ENCODE assay signal across 2 cellular contexts in genomic region chr15:58285212-58285920, GRCh38.
TF ChIP-seq lines count a peak whose summit lies in the region.

No MANE protein-coding gene starts in this region.

TF ChIP-seq in H1, 55 proteins besides CTCF, POLR2A, EP300 and RAD21 (continued from another document):
- no peak for TF ChIP-seq POU5F1 (IDR thresholded peaks at IDR 0.05; ENCODE audit: low read depth, low read length)
- no peak for TF ChIP-seq EZH2 (IDR thresholded peaks at IDR 0.05; ENCODE audit: low read depth, low read length, severe bottlenecking)
- no peak for TF ChIP-seq SAP30 (IDR thresholded peaks at IDR 0.05; ENCODE audit: insufficient read depth, insufficient replicate concordance, low read length)
- TF ChIP-seq USF2 (IDR thresholded peaks at IDR 0.05; ENCODE audit: low read length) = no peak
- no peak for TF ChIP-seq RFX5 (IDR thresholded peaks at IDR 0.05; ENCODE audit: borderline replicate concordance, low read depth, low read length)
- no peak for TF ChIP-seq TCF12 (IDR thresholded peaks at IDR 0.05; ENCODE audit: low read depth, low read length)
- TF ChIP-seq SP2 (IDR thresholded peaks at IDR 0.05; ENCODE audit: low read length) = no peak
- no peak for TF ChIP-seq SP4 (IDR thresholded peaks at IDR 0.05; ENCODE audit: low read length)
- TF ChIP-seq GABPA (IDR thresholded peaks at IDR 0.05; ENCODE audit: borderline replicate concordance, insufficient read depth, low read length) = no peak

TF ChIP-seq in HepG2, 621 proteins besides CTCF, POLR2A, EP300 and RAD21 (continues in another document):
- TF ChIP-seq ZBED4 (CRISPR knock-in tag; IDR thresholded peaks at IDR 0.05; ENCODE audit: borderline replicate concordance) = 0 out of 2 replicates have a peak, but pooled peaks have one; percentile 36
- peak; percentile 71 for TF ChIP-seq MED1 (CRISPR knock-in tag; IDR thresholded peaks at IDR 0.05)
- TF ChIP-seq ISL2 (CRISPR knock-in tag; IDR thresholded peaks at IDR 0.05) = peak; percentile 92; the same call in 1 of the 2 replicates
- TF ChIP-seq RARA (CRISPR knock-in tag; IDR thresholded peaks at IDR 0.05) = peak; percentile 76
- no peak for TF ChIP-seq RFXANK (CRISPR knock-in tag; IDR thresholded peaks at IDR 0.05)
- no peak for TF ChIP-seq ZNF451 (CRISPR knock-in tag; IDR thresholded peaks at IDR 0.05)
- peak; percentile 93 for TF ChIP-seq CEBPB (IDR thresholded peaks at IDR 0.05; ENCODE audit: borderline replicate concordance, low read depth, low read length)
- TF ChIP-seq GFI1 (CRISPR knock-in tag; IDR thresholded peaks at IDR 0.05; ENCODE audit: borderline replicate concordance) = peak; percentile 92
- TF ChIP-seq HNF1B (CRISPR knock-in tag; IDR thresholded peaks at IDR 0.05) = peak; percentile 91
- peak; percentile 60; the same call in 1 of the 2 replicates for TF ChIP-seq ZNF414 (CRISPR knock-in tag; IDR thresholded peaks at IDR 0.05)
- peak; percentile 96 for TF ChIP-seq SSRP1 (CRISPR knock-in tag; IDR thresholded peaks at IDR 0.05)
- TF ChIP-seq TBX2 (CRISPR knock-in tag; IDR thresholded peaks at IDR 0.05; ENCODE audit: borderline replicate concordance) = peak; percentile 91
- TF ChIP-seq KDM6A (CRISPR knock-in tag; IDR thresholded peaks at IDR 0.05; ENCODE audit: low read depth) = peak; percentile 58; the same call in 1 of the 2 replicates
- TF ChIP-seq BRD4 (CRISPR knock-in tag; IDR thresholded peaks at IDR 0.05) = peak; percentile 58; the same call in 1 of the 2 replicates
- 0 out of 2 replicates have a peak, but pooled peaks have one; percentile 47 for TF ChIP-seq ZNF124 (CRISPR knock-in tag; IDR thresholded peaks at IDR 0.05)
- TF ChIP-seq RXRB (CRISPR knock-in tag; IDR thresholded peaks at IDR 0.05; ENCODE audit: borderline replicate concordance) = peak; percentile 64; the same call in 1 of the 2 replicates
- no peak for TF ChIP-seq TRIM24 (CRISPR knock-in tag; IDR thresholded peaks at IDR 0.05)
- TF ChIP-seq ZNF34 (CRISPR knock-in tag; IDR thresholded peaks at IDR 0.05; ENCODE audit: borderline replicate concordance) = peak; percentile 38; the same call in 1 of the 2 replicates
- no peak for TF ChIP-seq THAP9 (CRISPR knock-in tag; IDR thresholded peaks at IDR 0.05; ENCODE audit: borderline replicate concordance)
- TF ChIP-seq ZSCAN22 (CRISPR knock-in tag; IDR thresholded peaks at IDR 0.05) = peak; percentile 51; the same call in 1 of the 2 replicates
- TF ChIP-seq ZFX (CRISPR knock-in tag; IDR thresholded peaks at IDR 0.05; ENCODE audit: low read depth) = peak; percentile 52; the same call in 1 of the 2 replicates
- no peak for TF ChIP-seq ZNF260 (CRISPR knock-in tag; IDR thresholded peaks at IDR 0.05; ENCODE audit: borderline replicate concordance, low read depth)
- no peak for TF ChIP-seq PHF8 (CRISPR knock-in tag; IDR thresholded peaks at IDR 0.05)
- TF ChIP-seq ZSCAN5A (CRISPR knock-in tag; IDR thresholded peaks at IDR 0.05; ENCODE audit: borderline replicate concordance) = 0 out of 2 replicates have a peak, but pooled peaks have one; percentile 58
- peak; percentile 66; the same call in 1 of the 2 replicates for TF ChIP-seq MED13 (CRISPR knock-in tag; IDR thresholded peaks at IDR 0.05)
- peak; percentile 79 for TF ChIP-seq SALL1 (CRISPR knock-in tag; IDR thresholded peaks at IDR 0.05)
- peak; percentile 14; the same call in 1 of the 2 replicates for TF ChIP-seq KAT8 (CRISPR knock-in tag; IDR thresholded peaks at IDR 0.05)
- no peak for TF ChIP-seq ZNF7 (CRISPR knock-in tag; IDR thresholded peaks at IDR 0.05)
- TF ChIP-seq LCORL (IDR thresholded peaks at IDR 0.05) = no peak
- TF ChIP-seq LCORL (CRISPR knock-in tag; IDR thresholded peaks at IDR 0.05) = peak; percentile 51; the same call in 1 of the 2 replicates
- TF ChIP-seq IRX3 (CRISPR knock-in tag; IDR thresholded peaks at IDR 0.05; ENCODE audit: borderline replicate concordance, low read depth) = 0 out of 2 replicates have a peak, but pooled peaks have one; percentile 44
- no peak for TF ChIP-seq ZNF75D (CRISPR knock-in tag; IDR thresholded peaks at IDR 0.05; ENCODE audit: borderline replicate concordance)
- no peak for TF ChIP-seq DNMT3B (CRISPR knock-in tag; conservative IDR thresholded peaks at IDR 0.05)
- TF ChIP-seq ZNF292 (CRISPR knock-in tag; IDR thresholded peaks at IDR 0.05; ENCODE audit: borderline replicate concordance, low read depth) = peak; percentile 74
- no peak; the same call in 1 of the 2 replicates for TF ChIP-seq ZFP91 (CRISPR knock-in tag; IDR thresholded peaks at IDR 0.05; ENCODE audit: borderline replicate concordance)
- TF ChIP-seq TARDBP (CRISPR knock-in tag; IDR thresholded peaks at IDR 0.05) = no peak; the same call in 1 of the 2 replicates
- 0 out of 2 replicates have a peak, but pooled peaks have one; percentile 38 for TF ChIP-seq ZSCAN25 (CRISPR knock-in tag; IDR thresholded peaks at IDR 0.05)
- TF ChIP-seq NFE2L1 (CRISPR knock-in tag; IDR thresholded peaks at IDR 0.05; ENCODE audit: borderline replicate concordance) = no peak
- TF ChIP-seq BCL6 (CRISPR knock-in tag; IDR thresholded peaks at IDR 0.05) = peak; percentile 93
- no peak for TF ChIP-seq MYNN (CRISPR knock-in tag; IDR thresholded peaks at IDR 0.05; ENCODE audit: low read depth)
- TF ChIP-seq ATF7 (IDR thresholded peaks at IDR 0.05) = no peak
- no peak for TF ChIP-seq ATF7 (CRISPR knock-in tag; IDR thresholded peaks at IDR 0.05)
- TF ChIP-seq ARID3A (IDR thresholded peaks at IDR 0.05; ENCODE audit: low read depth, low read length) = peak; percentile 96
- TF ChIP-seq ZFP1 (CRISPR knock-in tag; IDR thresholded peaks at IDR 0.05) = 0 out of 2 replicates have a peak, but pooled peaks have one; percentile 40
- TF ChIP-seq ZNF589 (CRISPR knock-in tag; conservative IDR thresholded peaks at IDR 0.05) = no peak
